In the genomic region with DNA sequence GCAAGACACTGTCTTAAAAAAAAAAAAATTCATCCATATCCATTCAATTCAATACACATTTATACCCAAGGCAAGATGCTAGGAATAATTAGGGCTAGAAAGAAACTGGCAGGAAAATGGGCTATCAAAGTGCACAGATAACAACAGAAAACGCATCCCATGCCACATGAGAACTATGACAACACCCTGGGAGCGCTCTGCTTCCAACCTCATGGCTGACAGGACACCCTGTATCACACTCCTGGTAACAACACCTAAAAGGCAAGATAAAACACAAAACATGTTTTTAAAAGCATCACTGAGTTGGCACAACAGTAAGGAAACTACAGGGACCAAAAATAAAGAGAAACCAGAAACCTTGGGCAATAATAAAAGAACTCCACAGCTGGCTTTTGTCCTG, we compare ENCODE assay signal across 22 cellular contexts. TPM values are rescaled to one million over a fixed set of nuclear protein-coding genes. Genes with fewer than 3 reads are reported as not detected.
DNase-seq lines count a peak whose midpoint lies in the region; ATAC-seq, FAIRE-seq and TF ChIP-seq lines count a peak whose summit lies in the region.
"Had no signal": no experiment of that assay in that cellular context is flagged by ENCODE, and none has a peak within 500 bp of the region (broad histone marks: within the 10 kb centered on the region; RNA-seq: fewer than 3 reads in every experiment).

No MANE protein-coding gene starts in this region.

- H3K4me2 ChIP-seq in H1 (ENCODE audit: insufficient read depth in 1 of 2, low read depth in 2 of 2, low read length in 2 of 2) = no peak overlapping the region
- H3K4me2 ChIP-seq: A549; BLaER1 treated with 17β-estradiol and CSF1 and Interleukin-3, amounts not matched to agents 10 nM and 100 nM had no signal

- no peak for TF ChIP-seq CTCF in H1 (IDR thresholded peaks at IDR 0.05; ENCODE audit: control extremely low read depth in 1 of 3, insufficient read depth in 1 of 3, low read depth in 1 of 3, low read length in 3 of 3)

- WGBS in H1 (ENCODE audit: extremely low coverage in 1 of 2, insufficient coverage in 1 of 2, insufficient read length in 1 of 2, insufficient replicate concordance in 2 of 2, low coverage in 1 of 2, low lambda C conversion rate in 2 of 2, missing lambda C conversion rate in 1 of 2), 2 experiments = 90% methylated on average over 2 of the region's 2 CpGs; no CpG with 5 or more reads in 1 of the 2 experiments

- no peaks in the 10 kb centered on the region for H3K36me3 ChIP-seq in H1 (ENCODE audit: control insufficient read depth in 2 of 4, insufficient read depth in 4 of 4, low read length in 3 of 4)

- H4K91ac ChIP-seq in H1 (replicated peaks; ENCODE audit: insufficient read length, low read length) = no peak overlapping the region

- peak; percentile 69 for FAIRE-seq in H1 (lab: Jason Lieb, UNC)
- FAIRE-seq: A549, D721Med, G401.6, GM12891, GM19239 had no signal

- no peak for TF ChIP-seq RAD21 in H1 (IDR thresholded peaks at IDR 0.05 in 1 of 2, conservative IDR thresholded peaks at IDR 0.05 in 1 of 2; ENCODE audit: low read depth in 2 of 2, low read length in 2 of 2)

- TF ChIP-seq POLR2A in H1 (IDR thresholded peaks at IDR 0.05; ENCODE audit: control extremely low read depth in 1 of 2, low read depth in 2 of 2, low read length in 2 of 2) = no peak

- H3K36me3 Mint-ChIP-seq in stimulated activated effector memory CD8-positive, alpha-beta T cell treated with anti-CD3 and anti-CD28 coated beads, Interleukin-12 subunit alpha, Interleukin-12 subunit beta, amount 100 ng/mL, for 72 hours = peaks cover 7% of the 10 kb centered on the region

- no peaks in the 10 kb centered on the region for H3K23me2 ChIP-seq in H1 (ENCODE audit: low read depth, low read length)

- H3K9me3 Mint-ChIP-seq in stimulated activated effector memory CD8-positive, alpha-beta T cell treated with anti-CD3 and anti-CD28 coated beads, Interleukin-12 subunit alpha, Interleukin-12 subunit beta, amount 100 ng/mL, for 72 hours = no peaks in the 10 kb centered on the region
- H3K9me3 Mint-ChIP-seq: CD4-positive, alpha-beta T cell had no signal

- no peaks in the 10 kb centered on the region for H3K9me3 ChIP-seq in H1 (ENCODE audit: insufficient read depth in 2 of 2, low read depth in 1 of 2, low read length in 1 of 2)
- H3K9me3 ChIP-seq: A549, Caco-2 had no signal

- intact Hi-C loops in left ventricle myocardium superior (cut with micrococcal nuclease) = no loop called here
- intact Hi-C loops in left cardiac atrium (cut with DNase I) = no loop called here

- H2AK5ac ChIP-seq in H1 (ENCODE audit: low read depth, low read length) = no peak overlapping the region

- H3K23ac ChIP-seq in H1 (ENCODE audit: insufficient read length) = no peak overlapping the region

- H2BK5ac ChIP-seq in H1 (ENCODE audit: low read depth, low read length) = no peak overlapping the region

- no peaks in the 10 kb centered on the region for H4K20me1 ChIP-seq in H1 (replicated peaks in 1 of 2; ENCODE audit: control insufficient read depth in 1 of 2, insufficient read depth in 2 of 2, low read length in 2 of 2)
- H4K20me1 ChIP-seq: BLaER1 treated with 17β-estradiol and CSF1 and Interleukin-3, amounts not matched to agents 10 nM and 100 nM had no signal

- TF ChIP-seq EP300 in H1 (IDR thresholded peaks at IDR 0.05; ENCODE audit: borderline replicate concordance in 1 of 2, low read depth in 2 of 2, low read length in 2 of 2) = no peak

- peak overlapping the region; percentile 78 for H3K27ac Mint-ChIP-seq in stimulated activated effector memory CD8-positive, alpha-beta T cell treated with anti-CD3 and anti-CD28 coated beads, Interleukin-12 subunit alpha, Interleukin-12 subunit beta, amount 100 ng/mL, for 72 hours
- H3K27ac Mint-ChIP-seq: B cell; CD4-positive, alpha-beta T cell; CD8-positive, alpha-beta T cell had no signal

- DNase-seq in left ventricle myocardium superior (no peak), left cardiac atrium (no peak), H1 (ENCODE audit: low read depth in 1 of 2, low spot score in 2 of 2) (no peak), NCI-H128 (lab: John Stamatoyannopoulos, UW; ENCODE audit: unreplicated experiment) (no peak)
- no peak for DNase-seq in stimulated activated effector memory CD8-positive, alpha-beta T cell treated with anti-CD3 and anti-CD28 coated beads, Interleukin-12 subunit alpha, Interleukin-12 subunit beta, amount 100 ng/mL, for 72 hours (ENCODE audit: low spot score in 2 of 2)
- no peak for DNase-seq in stimulated activated CD4-positive, alpha-beta T cell treated with anti-CD3 and anti-CD28 coated beads, Interleukin-1b, Interleukin-23, amount 100 ng/mL, for 48 hours
- DNase-seq: AML-193; Caco-2; Calu3; CD4-positive, alpha-beta T cell; CD8-positive, alpha-beta T cell; DMS79 treated with DMSO at 0.1 percent for 48 hours; GF-D8 had no signal

- H3K4me3 Mint-ChIP-seq in stimulated activated effector memory CD8-positive, alpha-beta T cell treated with anti-CD3 and anti-CD28 coated beads, Interleukin-12 subunit alpha, Interleukin-12 subunit beta, amount 100 ng/mL, for 72 hours = no peak overlapping the region
- H3K4me3 Mint-ChIP-seq: B cell; CD4-positive, alpha-beta T cell; CD8-positive, alpha-beta T cell had no signal

- H2AFZ ChIP-seq in H1 (ENCODE audit: low read length) = no peak overlapping the region

- CTCF ChIA-PET in H1 (lab: Charles Lee; ENCODE audit: partially characterized antibody) = interaction anchor here (0.6 to 2.4 kb wide), 11 partner anchors 13 to 1181 kb away, joined by 3 to 10 read pairs (median 3); no protein-coding TSS in a partner anchor

- no peak overlapping the region for H4K5ac ChIP-seq in H1 (ENCODE audit: insufficient read length, low read depth, low read length)

- H3K79me1 ChIP-seq in H1 (ENCODE audit: low read depth, low read length) = no peaks in the 10 kb centered on the region

- H3K18ac ChIP-seq in H1 (ENCODE audit: extremely low read depth, low read length) = no peak overlapping the region

- H3K9ac ChIP-seq in H1 (replicated peaks in 1 of 4; ENCODE audit: extremely low read depth in 1 of 4, low read depth in 3 of 4, low read length in 3 of 4) = no peak overlapping the region
- H3K9ac ChIP-seq: BLaER1 treated with 17β-estradiol and CSF1 and Interleukin-3, amounts not matched to agents 10 nM and 100 nM had no signal

- H2BK15ac ChIP-seq in H1 (ENCODE audit: low read length) = no peak overlapping the region

- no peak overlapping the region for H3K4ac ChIP-seq in H1 (replicated peaks; ENCODE audit: insufficient read length, low read depth, low read length)

- H3K4me1 ChIP-seq in H1 (replicated peaks in 1 of 4; ENCODE audit: control insufficient read depth in 3 of 4, insufficient read depth in 4 of 4, low read length in 3 of 4) = no peaks in the 10 kb centered on the region
- H3K4me1 ChIP-seq: A549; BLaER1 treated with 17β-estradiol and CSF1 and Interleukin-3, amounts not matched to agents 10 nM and 100 nM; Caco-2 had no signal

- no peaks in the 10 kb centered on the region for H3K79me2 ChIP-seq in H1 (ENCODE audit: control insufficient read depth in 1 of 2, insufficient read depth in 2 of 2, low read length in 2 of 2)

- H4K8ac ChIP-seq in H1 (ENCODE audit: extremely low read depth, insufficient read depth, low read length) = no peak overlapping the region

- H3K14ac ChIP-seq in H1 (ENCODE audit: insufficient read length) = no peak overlapping the region

- H2BK20ac ChIP-seq in H1 (ENCODE audit: low read length) = no peak overlapping the region

- H3K27ac ChIP-seq in H1 (ENCODE audit: low read depth, low read length) = no peak overlapping the region
- H3K27ac ChIP-seq: 22Rv1; A549; BLaER1 treated with 17β-estradiol and CSF1 and Interleukin-3, amounts not matched to agents 10 nM and 100 nM; C4-2B had no signal

- peaks cover 2% of the 10 kb centered on the region for H3K4me1 Mint-ChIP-seq in stimulated activated effector memory CD8-positive, alpha-beta T cell treated with anti-CD3 and anti-CD28 coated beads, Interleukin-12 subunit alpha, Interleukin-12 subunit beta, amount 100 ng/mL, for 72 hours
- H3K4me1 Mint-ChIP-seq: B cell had no signal

- ATAC-seq in left ventricle myocardium superior = peak; percentile 28
- no peak for ATAC-seq in left cardiac atrium
- ATAC-seq in stimulated activated effector memory CD8-positive, alpha-beta T cell treated with anti-CD3 and anti-CD28 coated beads, Interleukin-12 subunit alpha, Interleukin-12 subunit beta, amount 100 ng/mL, for 72 hours = no peak
- ATAC-seq: CD8-positive, alpha-beta T cell had no signal

- no peak overlapping the region for H3K56ac ChIP-seq in H1 (replicated peaks; ENCODE audit: insufficient read length, low read depth, low read length)

- H2BK120ac ChIP-seq in H1 (replicated peaks; ENCODE audit: low read depth, low read length) = no peak overlapping the region

- no peaks in the 10 kb centered on the region for H3K27me3 ChIP-seq in H1 (replicated peaks in 1 of 4; ENCODE audit: control insufficient read depth in 3 of 4, extremely low read depth in 1 of 4, insufficient read depth in 3 of 4, low read length in 3 of 4)
- H3K27me3 ChIP-seq: BLaER1 treated with 17β-estradiol and CSF1 and Interleukin-3, amounts not matched to agents 10 nM and 100 nM had no signal

- POLR2A ChIA-PET in H1 (lab: Charles Lee; ENCODE audit: partially characterized antibody) = no interaction called here

- no peak overlapping the region for H3K4me3 ChIP-seq in H1 (ENCODE audit: extremely low read depth in 1 of 4, insufficient read depth in 2 of 4, low read depth in 3 of 4, low read length in 4 of 4)
- H3K4me3 ChIP-seq: A549; BLaER1 treated with 17β-estradiol and CSF1 and Interleukin-3, amounts not matched to agents 10 nM and 100 nM had no signal

- H2BK12ac ChIP-seq in H1 (ENCODE audit: low read depth, low read length) = no peak overlapping the region

RNA-seq across cellular contexts. Expression of a gene that starts 54.9 kb away (rescaled TPM):
- total RNA-seq in left ventricle myocardium superior (53.1 TPM), left cardiac atrium (10 to 100 TPM; 47.0 to 48.7 TPM)
- total RNA-seq in H1 (2021; fragmentation: NEBNext Ultra II Directional; extraction: Animal tissue kit (Norgen Biotek cat#: 25700)) = 44.3 and 53.4 TPM in 2 replicates
- polyA plus RNA-seq in H1 (2011; rRNA removed) = 127 and 143 TPM in 2 replicates
- polyA plus RNA-seq in H1 (2011; cell fraction: cytosol; rRNA removed) = 90.7 TPM
- 120 TPM for polyA plus RNA-seq in H1 (2011; cell fraction: nucleus; rRNA removed)
- polyA plus RNA-seq in H1 (2012, experiment 1 of 2) = 47.7 to 65.8 TPM (median 61.0 TPM) in 4 replicates
- polyA plus RNA-seq in H1 (2012, experiment 2 of 2) = 24.4 TPM
- 43.0 TPM for polyA plus RNA-seq in H1 (2013, experiment 1 of 2)
- 40.6 TPM for polyA plus RNA-seq in H1 (2013, experiment 2 of 2)
- polyA minus RNA-seq in H1 (2011; rRNA and poly(A)+ RNA removed) = 31.5 and 34.8 TPM in 2 replicates
- polyA minus RNA-seq in H1 (2011; cell fraction: cytosol; rRNA and poly(A)+ RNA removed) = 34.2 TPM
- polyA minus RNA-seq in H1 (2011; cell fraction: nucleus; rRNA and poly(A)+ RNA removed) = 39.4 TPM

RNA-seq across cellular contexts. Expression of a gene that starts 55.2 kb away (rescaled TPM):
- 2.7 TPM for total RNA-seq in left ventricle myocardium superior
- total RNA-seq in left cardiac atrium = 1 to 10 TPM; 3.8 to 4.4 TPM
- 41.7 and 41.8 TPM in 2 replicates for total RNA-seq in H1 (2021; fragmentation: NEBNext Ultra II Directional; extraction: Animal tissue kit (Norgen Biotek cat#: 25700))
- polyA plus RNA-seq in H1 (2011; rRNA removed) = 36.9 and 51.2 TPM in 2 replicates
- polyA plus RNA-seq in H1 (2011; cell fraction: cytosol; rRNA removed) = 44.6 TPM
- polyA plus RNA-seq in H1 (2011; cell fraction: nucleus; rRNA removed) = 72.6 TPM
- 29.9 to 39.9 TPM (median 33.4 TPM) in 4 replicates for polyA plus RNA-seq in H1 (2012, experiment 1 of 2)
- 49.6 TPM for polyA plus RNA-seq in H1 (2012, experiment 2 of 2)
- 34.4 TPM for polyA plus RNA-seq in H1 (2013, experiment 1 of 2)
- polyA plus RNA-seq in H1 (2013, experiment 2 of 2) = 29.7 TPM
- 23.0 and 28.4 TPM in 2 replicates for polyA minus RNA-seq in H1 (2011; rRNA and poly(A)+ RNA removed)
- 27.0 TPM for polyA minus RNA-seq in H1 (2011; cell fraction: cytosol; rRNA and poly(A)+ RNA removed)
- polyA minus RNA-seq in H1 (2011; cell fraction: nucleus; rRNA and poly(A)+ RNA removed) = 33.4 TPM
